Comparison of ENCODE assay signal across 8 cellular contexts in genomic region chr19:6577410-6578125, GRCh38. TPM values are rescaled to one million over a fixed set of nuclear protein-coding genes. Genes with fewer than 3 reads are reported as not detected.
DNase-seq lines count a peak whose midpoint lies in the region; ATAC-seq, FAIRE-seq and TF ChIP-seq lines count a peak whose summit lies in the region.

No MANE protein-coding gene starts in this region.

- no peak for TF ChIP-seq POLR2A in K562 (conservative IDR thresholded peaks at IDR 0.05)

- CTCF ChIA-PET in K562 (lab: Yijun Ruan, JAX; ENCODE audit: low intra/inter-chr PET ratio), result no interaction called here

- H3K4me3 Mint-ChIP-seq in immature natural killer cell, result no peak overlapping the region

- in situ Hi-C loops in K562 (cut with MboI), result no loop called here

- peak; percentile 83 for DNase-seq in HT1080 (ENCODE audit: low read depth)
- DNase-seq in K562 (ENCODE audit: extremely low read depth in 1 of 4, low spot score in 3 of 4), result peak; percentile 36 to 57 (median 41)
- no peak for DNase-seq in OCI-M2 (lab: John Stamatoyannopoulos, UW; ENCODE audit: unreplicated experiment)
- no peak for DNase-seq in NCI-H82 treated with DMSO at 0.1 percent for 48 hours (lab: John Stamatoyannopoulos, UW; ENCODE audit: unreplicated experiment)
- DNase-seq in dorsolateral prefrontal cortex, result no peak
- DNase-seq in immature natural killer cell, result no peak

- TF ChIP-seq EP300 in K562 (IDR thresholded peaks at IDR 0.05; ENCODE audit: low read length), result no peak

- intact Hi-C loops in K562 (cut with micrococcal nuclease) (no loop called here), dorsolateral prefrontal cortex (cut with DNase I) (no loop called here)

- POLR2A ChIA-PET in K562 (lab: Yijun Ruan, JAX), result interaction anchor here (0.6 to 1.0 kb wide), 3 partner anchors 10 to 38 kb away, joined by 3 to 4 read pairs (median 3); no protein-coding TSS in a partner anchor

- BruUV-seq in K562 (replicated peaks; lab: Mats Ljungman, UMichigan), result no TSS peak

- TF ChIP-seq RAD21 in K562 (CRISPR knock-in tag; conservative IDR thresholded peaks at IDR 0.05 in 1 of 2, IDR thresholded peaks at IDR 0.05 in 1 of 2), result no peak

- H3K4me2 ChIP-seq in K562 (ENCODE audit: insufficient read depth, low read length), result peak overlapping the region; percentile 34; the same call in 1 of the 2 replicates

- no peaks in the 10 kb centered on the region for H3K9me1 ChIP-seq in K562 (ENCODE audit: control insufficient read depth, insufficient read depth, low read length)

- no peak overlapping the region for H3K4me3 ChIP-seq in K562
- H3K4me3 ChIP-seq in dorsolateral prefrontal cortex, result no peak overlapping the region

- H3K79me2 ChIP-seq in K562 (ENCODE audit: control insufficient read depth, insufficient read depth, low read length), result no peaks in the 10 kb centered on the region

- no peaks in the 10 kb centered on the region for H3K9me3 Mint-ChIP-seq in immature natural killer cell

- H3K36me3 ChIP-seq in K562 (ENCODE audit: control insufficient read depth, insufficient read depth, low read length), result no peaks in the 10 kb centered on the region

- TF ChIP-seq CTCF in K562 (IDR thresholded peaks at IDR 0.05 in 2 of 3, conservative IDR thresholded peaks at IDR 0.05 in 1 of 3; ENCODE audit: insufficient read depth in 2 of 3, low read depth in 1 of 3, low read length in 3 of 3) (no peak), dorsolateral prefrontal cortex (IDR thresholded peaks at IDR 0.05 in 54 of 56, conservative IDR thresholded peaks at IDR 0.05 in 2 of 56; ENCODE audit: low read depth in 1 of 56, partially characterized antibody in 56 of 56) (no peak)

- 16% methylated on average over 5 of the region's 5 CpGs for WGBS in K562 (ENCODE audit: insufficient coverage, low coverage, missing lambda C conversion rate)

- no peaks in the 10 kb centered on the region for H3K36me3 Mint-ChIP-seq in immature natural killer cell

- peak overlapping the region; percentile 72 for H3K27ac ChIP-seq in K562 (ENCODE audit: extremely low read depth, low read depth, low read length)
- H3K27ac ChIP-seq in dorsolateral prefrontal cortex, result no peak overlapping the region

- H3K9me3 ChIP-seq in K562 (replicated peaks; ENCODE audit: control insufficient read depth, insufficient read depth, low read depth, low read length), result peaks cover 4% of the 10 kb centered on the region; the same call in 1 of the 2 replicates

- no peak overlapping the region for H3K9ac ChIP-seq in K562 (ENCODE audit: insufficient read depth in 1 of 2, low read depth in 2 of 2, low read length in 2 of 2)

- H3K27me3 ChIP-seq in K562 (ENCODE audit: control insufficient read depth in 2 of 2, insufficient read depth in 2 of 2, low read length in 2 of 2) (no peaks in the 10 kb centered on the region; a peak in 1 of 5 replicates), dorsolateral prefrontal cortex (peaks cover 0 to 15% (median 0%) of the 10 kb centered on the region in 45 donors)

- FAIRE-seq in K562 (lab: Jason Lieb, UNC), result no peak

- H4K20me1 ChIP-seq in K562 (replicated peaks; ENCODE audit: control insufficient read depth, insufficient read depth, low read length), result no peaks in the 10 kb centered on the region

- H3K4me1 ChIP-seq in K562 (replicated peaks in 1 of 2; ENCODE audit: control insufficient read depth in 2 of 2, insufficient read depth in 2 of 2, low read length in 2 of 2), result peaks cover 0 to 21% of the 10 kb centered on the region in 2 experiments; a peak in 4 of 5 replicates

- ATAC-seq in GM18511 (IDR thresholded peaks at IDR 0.05; ENCODE audit: unreplicated experiment) (peak; percentile 79), GM21576 (IDR thresholded peaks at IDR 0.05; ENCODE audit: unreplicated experiment) (peak; percentile 76), K562 (peak; percentile 70)

- peaks cover 0 to 5% (median 1%) of the 10 kb centered on the region in 3 donors for H3K27me3 Mint-ChIP-seq in immature natural killer cell (ENCODE audit: low read depth in 3 of 3)

- no peak overlapping the region for H3K27ac Mint-ChIP-seq in immature natural killer cell

- H3K4me1 Mint-ChIP-seq in immature natural killer cell, result peaks cover 0 to 2% of the 10 kb centered on the region in 2 donors

- H2AFZ ChIP-seq in K562 (ENCODE audit: low read depth, low read length), result peak overlapping the region; percentile 25

TF ChIP-seq in K562, 482 proteins besides CTCF, POLR2A, EP300 and RAD21:
- TF ChIP-seq RBBP5 (IDR thresholded peaks at IDR 0.05; ENCODE audit: borderline replicate concordance, insufficient read depth, low read length, poor library complexity, severe bottlenecking) (peak; percentile 58), ZKSCAN8 (CRISPR knock-in tag; IDR thresholded peaks at IDR 0.05) (0 out of 2 replicates have a peak, but pooled peaks have one; percentile 25), SP1 (CRISPR knock-in tag; IDR thresholded peaks at IDR 0.05) (0 out of 2 replicates have a peak, but pooled peaks have one; percentile 11), TAF7 (tag; IDR thresholded peaks at IDR 0.05) (no peak)

RNA-seq across cellular contexts. Expression of gene CD70, which starts 13.4 kb away (rescaled TPM):
- 136 and 156 TPM in 2 replicates for total RNA-seq in HT1080 (2014; rRNA removed; shearing (Covaris generic))
- polyA plus RNA-seq in HT1080 (2015; cell fraction: cytosol; rRNA removed), result 108 and 140 TPM in 2 replicates
- 42.6 and 68.2 TPM in 2 replicates for polyA plus RNA-seq in HT1080 (2015; cell fraction: nucleus; rRNA removed)
- total RNA-seq in K562 (2011; cell fraction: chromatin; rRNA removed; ENCODE audit: low replicate concordance), result 0.60 and 0.67 TPM in 2 replicates
- total RNA-seq in K562 (2011; cell fraction: nucleolus; rRNA removed), result 0.50 TPM in 1 of 2 replicates, not detected in the other
- not detected in 2 replicates for total RNA-seq in K562 (2011; cell fraction: nucleoplasm; rRNA removed)
- total RNA-seq in K562 (2014; rRNA removed), result not detected in 2 replicates
- total RNA-seq in K562 (2014; rRNA removed; fragmentation: Illumina TruSeq; extraction: Trizol), result not detected in 2 replicates
- 0.33 and 0.64 TPM in 2 replicates for total RNA-seq in K562 (2015; rRNA removed; fragmentation: Illumina TruSeq; extraction: Trizol)
- total RNA-seq in K562 (2021), result 0.58 and 1.5 TPM in 2 replicates
- 0.33 and 1.6 TPM in 2 replicates for polyA plus RNA-seq in K562 (2011; rRNA removed)
- polyA plus RNA-seq in K562 (2011; cell fraction: cytosol; rRNA removed), result 1.00 and 2.4 TPM in 2 replicates
- 1.7 and 2.5 TPM in 2 replicates for polyA plus RNA-seq in K562 (2011; cell fraction: nucleus; rRNA removed)
- 0.36 and 3.3 TPM in 2 replicates for polyA plus RNA-seq in K562 (2012)
- 0.64 TPM in 1 of 2 replicates, not detected in the other for polyA plus RNA-seq in K562 (2014; fragmentation: Illumina TruSeq; extraction: Trizol)
- polyA plus RNA-seq in K562 (2014; fragmentation: Nextera tagmentation; extraction: Ambion mirVana), result under 1 TPM in 1 of 2 experiments, not detected in 1; 0.06 TPM
- 0.32 and 0.42 TPM in 2 replicates for polyA plus RNA-seq in K562 (2014; rRNA removed)
- polyA minus RNA-seq in K562 (2011; rRNA and poly(A)+ RNA removed), result not detected in 2 replicates
- 2.8 TPM in 1 of 2 replicates, not detected in the other for polyA minus RNA-seq in K562 (2011; cell fraction: cytosol; rRNA and poly(A)+ RNA removed)
- polyA minus RNA-seq in K562 (2011; cell fraction: nucleus; rRNA and poly(A)+ RNA removed), result 0.40 and 1.1 TPM in 2 replicates
- under 1 TPM in 2 of 120 experiments, not detected in 118; 0.72 to 0.78 TPM for total RNA-seq in dorsolateral prefrontal cortex
- under 1 TPM in 2 of 3 donors, not detected in 1; 0.39 to 0.76 TPM for polyA plus RNA-seq in immature natural killer cell

RNA-seq across cellular contexts. Expression of gene TNFSF9, which starts 46.7 kb away (rescaled TPM):
- 35.7 and 45.9 TPM in 2 replicates for total RNA-seq in HT1080 (2014; rRNA removed; shearing (Covaris generic))
- 31.7 and 38.3 TPM in 2 replicates for polyA plus RNA-seq in HT1080 (2015; cell fraction: cytosol; rRNA removed)
- polyA plus RNA-seq in HT1080 (2015; cell fraction: nucleus; rRNA removed), result 31.9 and 41.7 TPM in 2 replicates
- total RNA-seq in K562 (2011; cell fraction: chromatin; rRNA removed; ENCODE audit: low replicate concordance), result 5.5 and 15.4 TPM in 2 replicates
- 19.5 and 27.3 TPM in 2 replicates for total RNA-seq in K562 (2011; cell fraction: nucleolus; rRNA removed)
- 20.7 and 24.7 TPM in 2 replicates for total RNA-seq in K562 (2011; cell fraction: nucleoplasm; rRNA removed)
- total RNA-seq in K562 (2014; rRNA removed) (13.8 and 17.7 TPM in 2 replicates), K562 (2014; rRNA removed; fragmentation: Illumina TruSeq; extraction: Trizol) (6.5 TPM in 2 replicates), K562 (2015; rRNA removed; fragmentation: Illumina TruSeq; extraction: Trizol) (6.2 and 7.6 TPM in 2 replicates), K562 (2021) (17.9 and 18.9 TPM in 2 replicates), dorsolateral prefrontal cortex (10 to 100 TPM in 3 of 120 experiments, 1 to 10 TPM in 117; 2.4 to 16.3 (median 4.8) TPM)
- polyA plus RNA-seq in K562 (2011; rRNA removed) (15.1 and 19.2 TPM in 2 replicates), K562 (2014; fragmentation: Illumina TruSeq; extraction: Trizol) (4.7 and 6.4 TPM in 2 replicates), K562 (2014; fragmentation: Nextera tagmentation; extraction: Ambion mirVana) (1 to 10 TPM; 1.4 to 2.1 TPM), K562 (2014; rRNA removed) (9.8 and 11.9 TPM in 2 replicates), immature natural killer cell (10 to 100 TPM in 1 of 3 donors, 1 to 10 TPM in 2; 1.3 to 16.0 (median 5.9) TPM)
- 20.1 and 36.9 TPM in 2 replicates for polyA plus RNA-seq in K562 (2011; cell fraction: cytosol; rRNA removed)
- polyA plus RNA-seq in K562 (2011; cell fraction: nucleus; rRNA removed), result 11.4 and 12.1 TPM in 2 replicates
- 14.1 and 19.0 TPM in 2 replicates for polyA plus RNA-seq in K562 (2012)
- polyA minus RNA-seq in K562 (2011; rRNA and poly(A)+ RNA removed), result 5.3 and 5.5 TPM in 2 replicates
- 11.5 and 17.7 TPM in 2 replicates for polyA minus RNA-seq in K562 (2011; cell fraction: cytosol; rRNA and poly(A)+ RNA removed)
- 5.0 and 6.9 TPM in 2 replicates for polyA minus RNA-seq in K562 (2011; cell fraction: nucleus; rRNA and poly(A)+ RNA removed)

Comparison
In these comparisons a context has a peak if more than half of its experiments do, and no peak if none do; other contexts are left out.
1. DNase-seq: peak in HT1080 (single experiment) and K562 (4 of 4); none in OCI-M2 (single experiment), NCI-H82 treated with DMSO at 0.1 percent for 48 hours (single experiment), dorsolateral prefrontal cortex (0 of 10) and immature natural killer cell (0 of 3).
2. RNA of gene CD70, which starts 13.4 kb away (total RNA-seq): 136 to 156 TPM in HT1080; 0.33 to 1.5 TPM in K562 and 0.72 to 0.78 TPM in dorsolateral prefrontal cortex; every median in the first group is over 10 times any median in the second.
3. Peak in every context shown above with its lines, with median percentiles within 50 percentile points of each other: ATAC-seq.